28 cellular contexts compared by ENCODE assay signal in genomic region chr4:139562839-139563238, GRCh38.
"Had no signal": no experiment of that assay in that cellular context is flagged by ENCODE, and none has a peak within 500 bp of the region (broad histone marks: within the 10 kb centered on the region; RNA-seq: fewer than 3 reads in every experiment).

No MANE protein-coding gene starts in this region.

- H3K4me2 ChIP-seq: neural progenitor cell had no signal

- H3K9ac ChIP-seq: neural progenitor cell, parathyroid adenoma had no signal

- H3K27me3 Mint-ChIP-seq: stimulated activated naive B cell treated with anti-CD40 and anti-IgM and Interleukin-4, amounts not matched to agents 10 μg/mL and 1 μg/mL and 100 μg/mL, for 72 hours had no signal

- H3K36me3 ChIP-seq: neural progenitor cell, ovary, right lobe of liver, sigmoid colon, stomach, thoracic aorta, thyroid gland, tibial nerve, upper lobe of left lung had no signal

- H3K79me2 ChIP-seq: parathyroid adenoma had no signal

- H3K27me3 ChIP-seq: ovary, right lobe of liver, sigmoid colon, stomach, thyroid gland, tibial nerve, upper lobe of left lung had no signal

- H2AFZ ChIP-seq: neural progenitor cell, parathyroid adenoma had no signal

- DNase-seq: natural killer cell; occipital lobe; ovary; posterior cingulate gyrus; psoas muscle; right cardiac atrium; right lobe of liver; sigmoid colon; small intestine; stimulated activated CD4-positive, alpha-beta T cell treated with anti-CD3 and anti-CD28 coated beads, Interleukin-15, amount 100 ng/mL, for 24 hours; stimulated activated CD4-positive, alpha-beta T cell treated with anti-CD3 and anti-CD28 coated beads, Interleukin-2, amount 100 ng/mL, for 24 hours; stimulated activated CD4-positive, alpha-beta T cell treated with anti-CD3 and anti-CD28 coated beads, Interleukin-2, amount 100 ng/mL, for 48 hours; stimulated activated CD4-positive, alpha-beta T cell treated with anti-CD3 and anti-CD28 coated beads, Interleukin-4, amount 100 ng/mL, for 24 hours; stimulated activated naive B cell treated with anti-CD40 and anti-IgM and Interleukin-4, amounts not matched to agents 10 μg/mL and 1 μg/mL and 100 μg/mL, for 72 hours; stimulated activated naive CD4-positive, alpha-beta T cell treated with Interleukin-2 at 50 U/mL for 16 hours; stomach; thyroid gland; trophoblast cell; upper lobe of left lung had no signal

- H3K36me3 Mint-ChIP-seq: natural killer cell; neural progenitor cell; stimulated activated effector memory CD8-positive, alpha-beta T cell treated with anti-CD3 and anti-CD28 coated beads, Interleukin-12 subunit alpha, Interleukin-12 subunit beta, amount 100 ng/mL, for 72 hours; stimulated activated naive B cell treated with anti-CD40 and anti-IgM and Interleukin-4, amounts not matched to agents 10 μg/mL and 1 μg/mL and 100 μg/mL, for 72 hours had no signal

- H3K9me3 ChIP-seq: ovary, psoas muscle, right lobe of liver, sigmoid colon, stomach, thoracic aorta, thyroid gland, tibial nerve, upper lobe of left lung had no signal

- H3K27ac Mint-ChIP-seq: natural killer cell; neural progenitor cell; progenitor cell of endocrine pancreas; stimulated activated effector memory CD8-positive, alpha-beta T cell treated with anti-CD3 and anti-CD28 coated beads, Interleukin-12 subunit alpha, Interleukin-12 subunit beta, amount 100 ng/mL, for 72 hours; stimulated activated naive B cell treated with anti-CD40 and anti-IgM and Interleukin-4, amounts not matched to agents 10 μg/mL and 1 μg/mL and 100 μg/mL, for 72 hours; stimulated activated naive CD8-positive, alpha-beta T cell treated with anti-CD3 and anti-CD28 coated beads, Interleukin-15, Interleukin-2, amounts not matched to agents 100 ng/mL and 50 ng/mL, for 24 hours had no signal

- H3K4me3 ChIP-seq: neural progenitor cell, ovary, psoas muscle, right lobe of liver, sigmoid colon, stomach, thoracic aorta, thyroid gland, tibial nerve, upper lobe of left lung had no signal

- H3K9me3 Mint-ChIP-seq: natural killer cell; stimulated activated effector memory CD8-positive, alpha-beta T cell treated with anti-CD3 and anti-CD28 coated beads, Interleukin-12 subunit alpha, Interleukin-12 subunit beta, amount 100 ng/mL, for 72 hours; stimulated activated naive CD8-positive, alpha-beta T cell treated with anti-CD3 and anti-CD28 coated beads, Interleukin-15, Interleukin-2, amounts not matched to agents 100 ng/mL and 50 ng/mL, for 24 hours had no signal

- FAIRE-seq: small intestine, urothelium cell line had no signal

- H3K27ac ChIP-seq: neural progenitor cell, ovary, parathyroid adenoma, psoas muscle, right lobe of liver, sigmoid colon, stomach, thoracic aorta, thyroid gland, tibial nerve, upper lobe of left lung had no signal

- H3K4me3 Mint-ChIP-seq: natural killer cell; nephron; neural progenitor cell; stimulated activated effector memory CD8-positive, alpha-beta T cell treated with anti-CD3 and anti-CD28 coated beads, Interleukin-12 subunit alpha, Interleukin-12 subunit beta, amount 100 ng/mL, for 72 hours; stimulated activated naive B cell treated with anti-CD40 and anti-IgM and Interleukin-4, amounts not matched to agents 10 μg/mL and 1 μg/mL and 100 μg/mL, for 72 hours; stimulated activated naive CD8-positive, alpha-beta T cell treated with anti-CD3 and anti-CD28 coated beads, Interleukin-15, Interleukin-2, amounts not matched to agents 100 ng/mL and 50 ng/mL, for 24 hours had no signal

- ATAC-seq: natural killer cell; right cardiac atrium; stimulated activated naive B cell treated with anti-CD40 and anti-IgM and Interleukin-4, amounts not matched to agents 10 μg/mL and 1 μg/mL and 100 μg/mL, for 72 hours had no signal
